Comparison of ENCODE assay signal across 8 cellular contexts in genomic region chr10:6145979-6146432, GRCh38. TPM values are rescaled to one million over a fixed set of nuclear protein-coding genes. Genes with fewer than 3 reads are reported as not detected.
DNase-seq lines count a peak whose midpoint lies in the region; ATAC-seq, FAIRE-seq and TF ChIP-seq lines count a peak whose summit lies in the region.

No MANE protein-coding gene starts in this region.

- H3K4me1 Mint-ChIP-seq in activated CD8-positive, alpha-beta memory T cell treated with anti-CD3 and anti-CD28 coated beads, Interleukin-2, amount 10 ng/mL, durations not matched to agents 7 days and 5 days, result peaks cover 68% of the 10 kb centered on the region

- BruUV-seq in HepG2 (replicated peaks; lab: Mats Ljungman, UMichigan), result no TSS peak

- H4K20me1 ChIP-seq in HepG2 (ENCODE audit: insufficient read depth, low read length), result no peaks in the 10 kb centered on the region; the same call in 1 of the 2 replicates

- TF ChIP-seq POLR2A in HepG2 (IDR thresholded peaks at IDR 0.05; ENCODE audit: insufficient read depth in 1 of 2, low read depth in 2 of 2, low read length in 2 of 2), result no peak

- no peak for FAIRE-seq in HepG2 (lab: Jason Lieb, UNC)

- in situ Hi-C loops in HepG2 (cut with HindIII; ENCODE audit: extremely low pct_ligation_motif_present, low pct_unique_long_range_greater_than_20kb), result no loop called here

- ATAC-seq in activated CD8-positive, alpha-beta memory T cell treated with anti-CD3 and anti-CD28 coated beads, Interleukin-2, amount 10 ng/mL, durations not matched to agents 7 days and 5 days, result no peak
- ATAC-seq in HepG2 (peak; percentile 12), GM21526 (IDR thresholded peaks at IDR 0.05; ENCODE audit: low FRiP score, unreplicated experiment) (no peak), HG03354 (IDR thresholded peaks at IDR 0.05; ENCODE audit: poor library complexity, severe bottlenecking, unreplicated experiment) (no peak), HG02981 (IDR thresholded peaks at IDR 0.05; ENCODE audit: unreplicated experiment) (no peak)

- WGBS in HepG2 (ENCODE audit: low lambda C conversion rate), result 28% methylated on average over 14 of the region's 15 CpGs
- 83% methylated on average over 15 of the region's 15 CpGs for WGBS in thymus

- DNase-seq in activated CD8-positive, alpha-beta memory T cell treated with anti-CD3 and anti-CD28 coated beads, Interleukin-2, amount 10 ng/mL, durations not matched to agents 7 days and 5 days, result no peak
- DNase-seq in activated CD8-positive, alpha-beta memory T cell treated with anti-CD3 and anti-CD28 coated beads, Interleukin-2, amount 50 U/mL, for 48 hours, result no peak
- DNase-seq in ascending aorta (ENCODE audit: low spot score in 2 of 2) (no peak), HepG2 (ENCODE audit: low spot score) (no peak)

- intact Hi-C loops in ascending aorta (cut with DNase I) (loop anchor here (1.0 to 2.0 kb wide), 2 partner anchors 21 to 56 kb away; partner anchors contain the start of gene PFKFB3), HepG2 (cut with micrococcal nuclease; ENCODE audit: unreplicated experiment) (no loop called here)

- no peak overlapping the region for H2AFZ ChIP-seq in HepG2 (ENCODE audit: low read length)

- H3K9me3 Mint-ChIP-seq in activated CD8-positive, alpha-beta memory T cell treated with anti-CD3 and anti-CD28 coated beads, Interleukin-2, amount 10 ng/mL, durations not matched to agents 7 days and 5 days (ENCODE audit: low read depth), result no peaks in the 10 kb centered on the region

- TF ChIP-seq CTCF in ascending aorta (IDR thresholded peaks at IDR 0.05) (no peak), HepG2 (CRISPR knock-in tag; IDR thresholded peaks at IDR 0.05) (no peak)

- H3K9ac ChIP-seq in HepG2 (ENCODE audit: insufficient read depth, low read depth, low read length), result no peak overlapping the region

- peaks cover 5% of the 10 kb centered on the region for H3K36me3 Mint-ChIP-seq in activated CD8-positive, alpha-beta memory T cell treated with anti-CD3 and anti-CD28 coated beads, Interleukin-2, amount 10 ng/mL, durations not matched to agents 7 days and 5 days

- H3K9me3 ChIP-seq in ascending aorta, result no peaks in the 10 kb centered on the region
- no peaks in the 10 kb centered on the region for H3K9me3 ChIP-seq in HepG2 (ENCODE audit: low read length)
- no peaks in the 10 kb centered on the region for H3K9me3 ChIP-seq in thymus (ENCODE audit: control insufficient read depth)

- CTCF ChIA-PET in activated CD8-positive, alpha-beta memory T cell treated with anti-CD3 and anti-CD28 coated beads, Interleukin-2, amount 10 ng/mL, durations not matched to agents 7 days and 5 days (lab: Charles Lee), result interaction anchor here (0.8 to 2.2 kb wide), 4 partner anchors 11 to 57 kb away, joined by 3 to 10 read pairs (median 4); partner anchors contain the start of gene PFKFB3
- CTCF ChIA-PET in HepG2 (lab: Yijun Ruan, JAX; ENCODE audit: low intra/inter-chr PET ratio, low total read pairs), result no interaction called here

- peak overlapping the region; percentile 88 to 92 for H3K4me3 ChIP-seq in ascending aorta
- peak overlapping the region in 2 of 3 experiments; percentile 40 to 48; a peak in 2 of 6 replicates for H3K4me3 ChIP-seq in HepG2 (replicated peaks in 1 of 3; ENCODE audit: insufficient read depth in 1 of 3, low read depth in 2 of 3, low read length in 3 of 3)
- H3K4me3 ChIP-seq in thymus (ENCODE audit: low read length), result peak overlapping the region; percentile 78

- H3K27me3 Mint-ChIP-seq in activated CD8-positive, alpha-beta memory T cell treated with anti-CD3 and anti-CD28 coated beads, Interleukin-2, amount 10 ng/mL, durations not matched to agents 7 days and 5 days, result peaks cover 5% of the 10 kb centered on the region

- H3K27ac ChIP-seq in ascending aorta, result peak overlapping the region; percentile 87 to 95
- no peak overlapping the region for H3K27ac ChIP-seq in HepG2 (ENCODE audit: extremely low read length, insufficient read depth, low read length)
- H3K27ac ChIP-seq in thymus (ENCODE audit: low read depth), result no peak overlapping the region

- no peaks in the 10 kb centered on the region for H3K79me2 ChIP-seq in HepG2 (ENCODE audit: insufficient read depth, low read length)

- H3K27ac Mint-ChIP-seq in activated CD8-positive, alpha-beta memory T cell treated with anti-CD3 and anti-CD28 coated beads, Interleukin-2, amount 10 ng/mL, durations not matched to agents 7 days and 5 days, result no peak overlapping the region

- H3K4me3 Mint-ChIP-seq in activated CD8-positive, alpha-beta memory T cell treated with anti-CD3 and anti-CD28 coated beads, Interleukin-2, amount 10 ng/mL, durations not matched to agents 7 days and 5 days, result peak overlapping the region; percentile 79

- peak overlapping the region; percentile 66; the same call in 1 of the 2 replicates for H3K4me2 ChIP-seq in HepG2 (ENCODE audit: low read depth, low read length)

- H3K27me3 ChIP-seq in ascending aorta (no peaks in the 10 kb centered on the region), HepG2 (ENCODE audit: control insufficient read depth in 1 of 2, insufficient read depth in 2 of 2, low read length in 2 of 2) (peaks cover 0 to 42% of the 10 kb centered on the region in 2 experiments; a peak in 4 of 5 replicates), thymus (ENCODE audit: control insufficient read depth, insufficient read depth) (no peaks in the 10 kb centered on the region)

- H3K36me3 ChIP-seq in ascending aorta, result no peaks in the 10 kb centered on the region
- H3K36me3 ChIP-seq in HepG2 (replicated peaks in 1 of 2; ENCODE audit: control insufficient read depth in 1 of 2, insufficient read depth in 2 of 2, low read length in 2 of 2), result no peaks in the 10 kb centered on the region
- H3K36me3 ChIP-seq in thymus (ENCODE audit: control insufficient read depth, insufficient read depth), result no peaks in the 10 kb centered on the region

- TF ChIP-seq EP300 in HepG2 (IDR thresholded peaks at IDR 0.05; ENCODE audit: low read depth in 2 of 2, low read length in 2 of 2) (no peak), HepG2 (CRISPR knock-in tag; IDR thresholded peaks at IDR 0.05; ENCODE audit: borderline replicate concordance) (no peak)

- POLR2A ChIA-PET in HepG2 (lab: Yijun Ruan, JAX), result no interaction called here

- no peak for TF ChIP-seq RAD21 in HepG2 (CRISPR knock-in tag; IDR thresholded peaks at IDR 0.05)

- H3K4me1 ChIP-seq in ascending aorta (peaks cover 6 to 16% of the 10 kb centered on the region in 2 donors), HepG2 (ENCODE audit: insufficient read depth, low read length) (peaks cover 43% of the 10 kb centered on the region), thymus (ENCODE audit: control insufficient read depth, insufficient read depth, low read length) (peaks cover 21% of the 10 kb centered on the region)

RNA-seq across cellular contexts. Expression of gene PFKFB3, which starts 56.7 kb away (rescaled TPM):
- total RNA-seq in activated CD8-positive, alpha-beta memory T cell treated with anti-CD3 and anti-CD28 coated beads, Interleukin-2, amount 10 ng/mL, durations not matched to agents 7 days and 5 days, result 10 to 100 TPM; 57.1 to 59.3 TPM
- 68.0 TPM for total RNA-seq in ascending aorta
- 0.87 and 1.2 TPM in 2 replicates for total RNA-seq in HepG2 (2016; rRNA removed; fragmentation: Illumina TruSeq; extraction: Trizol)
- 0.18 and 0.20 TPM in 2 replicates for total RNA-seq in HepG2 (2016; cell fraction: cytosol; rRNA removed; fragmentation: Illumina TruSeq; extraction: Trizol; ENCODE audit: low read depth)
- 0.36 and 0.80 TPM in 2 replicates for total RNA-seq in HepG2 (2016; cell fraction: insoluble cytoplasmic fraction; rRNA removed; fragmentation: Illumina TruSeq; extraction: Trizol)
- total RNA-seq in HepG2 (2016; cell fraction: membrane; rRNA removed; fragmentation: Illumina TruSeq; extraction: Trizol), result 0.34 and 0.37 TPM in 2 replicates
- total RNA-seq in HepG2 (2016; cell fraction: nucleus; rRNA removed; fragmentation: Illumina TruSeq; extraction: Trizol), result 0.88 and 1.3 TPM in 2 replicates
- 10.9 and 13.3 TPM in 2 replicates for polyA plus RNA-seq in HepG2 (2011; rRNA removed)
- polyA plus RNA-seq in HepG2 (2011; cell fraction: cytosol; rRNA removed), result 3.7 and 4.8 TPM in 2 replicates
- polyA plus RNA-seq in HepG2 (2011; cell fraction: nucleus; rRNA removed), result 27.2 and 51.8 TPM in 2 replicates
- 9.2 and 16.4 TPM in 2 replicates for polyA plus RNA-seq in HepG2 (2012)
- 0.06 and 0.09 TPM in 2 replicates for polyA plus RNA-seq in HepG2 (2016; cell fraction: cytosol; fragmentation: Illumina TruSeq; extraction: Trizol; ENCODE audit: low read depth)
- polyA plus RNA-seq in HepG2 (2016; cell fraction: insoluble cytoplasmic fraction; fragmentation: Illumina TruSeq; extraction: Trizol; ENCODE audit: low read depth), result 0.51 and 0.97 TPM in 2 replicates
- 0.21 and 0.44 TPM in 2 replicates for polyA plus RNA-seq in HepG2 (2016; cell fraction: membrane; fragmentation: Illumina TruSeq; extraction: Trizol; ENCODE audit: low read depth)
- 1.6 and 4.3 TPM in 2 replicates for polyA plus RNA-seq in HepG2 (2016; cell fraction: nucleus; fragmentation: Illumina TruSeq; extraction: Trizol; ENCODE audit: insufficient read depth, low read depth)
- polyA minus RNA-seq in HepG2 (2011; rRNA and poly(A)+ RNA removed; ENCODE audit: low replicate concordance), result 10.8 and 22.0 TPM in 2 replicates
- polyA minus RNA-seq in HepG2 (2011; cell fraction: cytosol; rRNA and poly(A)+ RNA removed), result 4.5 and 7.2 TPM in 2 replicates
- polyA minus RNA-seq in HepG2 (2011; cell fraction: nucleus; rRNA and poly(A)+ RNA removed), result 12.1 and 13.3 TPM in 2 replicates
- 39.3 TPM for polyA plus RNA-seq in thymus

RNA-seq across cellular contexts. Expression of gene RBM17, which starts 57.2 kb away (rescaled TPM):
- 100 to 1,000 TPM; 205 to 267 TPM for total RNA-seq in activated CD8-positive, alpha-beta memory T cell treated with anti-CD3 and anti-CD28 coated beads, Interleukin-2, amount 10 ng/mL, durations not matched to agents 7 days and 5 days
- total RNA-seq in ascending aorta (22.7 TPM), HepG2 (2016; rRNA removed; fragmentation: Illumina TruSeq; extraction: Trizol) (63.3 and 77.5 TPM in 2 replicates)
- 28.7 and 33.2 TPM in 2 replicates for total RNA-seq in HepG2 (2016; cell fraction: cytosol; rRNA removed; fragmentation: Illumina TruSeq; extraction: Trizol; ENCODE audit: low read depth)
- 57.4 and 73.5 TPM in 2 replicates for total RNA-seq in HepG2 (2016; cell fraction: insoluble cytoplasmic fraction; rRNA removed; fragmentation: Illumina TruSeq; extraction: Trizol)
- 62.2 and 67.8 TPM in 2 replicates for total RNA-seq in HepG2 (2016; cell fraction: membrane; rRNA removed; fragmentation: Illumina TruSeq; extraction: Trizol)
- total RNA-seq in HepG2 (2016; cell fraction: nucleus; rRNA removed; fragmentation: Illumina TruSeq; extraction: Trizol), result 64.2 and 72.7 TPM in 2 replicates
- polyA plus RNA-seq in HepG2 (2011; rRNA removed) (26.6 and 30.7 TPM in 2 replicates), thymus (122 TPM)
- polyA plus RNA-seq in HepG2 (2011; cell fraction: cytosol; rRNA removed), result 13.0 and 14.3 TPM in 2 replicates
- polyA plus RNA-seq in HepG2 (2011; cell fraction: nucleus; rRNA removed), result 71.7 and 86.3 TPM in 2 replicates
- 46.3 and 82.5 TPM in 2 replicates for polyA plus RNA-seq in HepG2 (2012)
- polyA plus RNA-seq in HepG2 (2016; cell fraction: cytosol; fragmentation: Illumina TruSeq; extraction: Trizol; ENCODE audit: low read depth), result 55.3 and 78.7 TPM in 2 replicates
- polyA plus RNA-seq in HepG2 (2016; cell fraction: insoluble cytoplasmic fraction; fragmentation: Illumina TruSeq; extraction: Trizol; ENCODE audit: low read depth), result 145 and 152 TPM in 2 replicates
- polyA plus RNA-seq in HepG2 (2016; cell fraction: membrane; fragmentation: Illumina TruSeq; extraction: Trizol; ENCODE audit: low read depth), result 95.4 and 110 TPM in 2 replicates
- polyA plus RNA-seq in HepG2 (2016; cell fraction: nucleus; fragmentation: Illumina TruSeq; extraction: Trizol; ENCODE audit: insufficient read depth, low read depth), result 232 and 242 TPM in 2 replicates
- polyA minus RNA-seq in HepG2 (2011; rRNA and poly(A)+ RNA removed; ENCODE audit: low replicate concordance), result 15.7 and 19.9 TPM in 2 replicates
- polyA minus RNA-seq in HepG2 (2011; cell fraction: cytosol; rRNA and poly(A)+ RNA removed), result 7.2 and 7.9 TPM in 2 replicates
- polyA minus RNA-seq in HepG2 (2011; cell fraction: nucleus; rRNA and poly(A)+ RNA removed), result 48.2 and 50.1 TPM in 2 replicates

Comparison
In these comparisons a context has a peak if more than half of its experiments do, and no peak if none do; other contexts are left out.
1. H3K27ac ChIP-seq: peak in ascending aorta (2 of 2); none in HepG2 (single experiment) and thymus (single experiment).
2. RNA of gene PFKFB3, which starts 56.7 kb away (total RNA-seq): 68.0 TPM in ascending aorta (single experiment) and 57.1 to 59.3 TPM in activated CD8-positive, alpha-beta memory T cell treated with anti-CD3 and anti-CD28 coated beads, Interleukin-2, amount 10 ng/mL, durations not matched to agents 7 days and 5 days; 0.18 to 1.3 TPM in HepG2; every median in the first group is over 10 times any median in the second.
3. Peak in every context shown above with its lines, with median percentiles within 50 percentile points of each other: H3K4me3 ChIP-seq.